ENCODE assay signal across 8 cellular contexts in genomic region chr5:1004598-1005361, GRCh38. TPM values are rescaled to one million over a fixed set of nuclear protein-coding genes. Genes with fewer than 3 reads are reported as not detected.
A peak's percentile ranks its signal among the peaks of the same experiment; 100 is the strongest.
DNase-seq lines count a peak whose midpoint lies in the region; ATAC-seq, FAIRE-seq and TF ChIP-seq lines count a peak whose summit lies in the region.

No MANE protein-coding gene starts in this region.

- H3K9me3 ChIP-seq in esophagus muscularis mucosa: no peaks in the 10 kb centered on the region
- no peaks in the 10 kb centered on the region for H3K9me3 ChIP-seq in muscle layer of duodenum (ENCODE audit: control insufficient read depth in 1 of 2, low read length in 2 of 2)
- no peaks in the 10 kb centered on the region for H3K9me3 ChIP-seq in upper lobe of left lung
- no peaks in the 10 kb centered on the region for H3K9me3 ChIP-seq in SJCRH30 (replicated peaks)

- H3K27me3 ChIP-seq in esophagus muscularis mucosa: peaks cover 0 to 47% (median 14%) of the 10 kb centered on the region in 4 donors
- peaks cover 4% of the 10 kb centered on the region for H3K27me3 ChIP-seq in muscle layer of duodenum (ENCODE audit: low read depth, low read length)
- peaks cover 0 to 24% (median 12%) of the 10 kb centered on the region in 4 donors for H3K27me3 ChIP-seq in upper lobe of left lung
- H3K27me3 ChIP-seq in SJCRH30: no peaks in the 10 kb centered on the region

- H3K36me3 ChIP-seq in esophagus muscularis mucosa (no peaks in the 10 kb centered on the region), muscle layer of duodenum (ENCODE audit: control insufficient read depth in 1 of 2, insufficient read depth in 2 of 2, low read length in 2 of 2) (no peaks in the 10 kb centered on the region), upper lobe of left lung (no peaks in the 10 kb centered on the region), SJCRH30 (no peaks in the 10 kb centered on the region)

- TF ChIP-seq CTCF in esophagus muscularis mucosa (IDR thresholded peaks at IDR 0.05) (peak; percentile 34 to 46 (median 41)), upper lobe of left lung (IDR thresholded peaks at IDR 0.05) (peak in 4 of 6 experiments; percentile 28 to 38 (median 29))

- WGBS in esophagus muscularis mucosa: 2% methylated on average over 10 of the region's 87 CpGs
- WGBS in upper lobe of left lung, 2 donors: 0% methylated on average over 7 to 33 of the region's 87 CpGs

- FAIRE-seq in RCC 7860 (lab: Jason Lieb, UNC): no peak

- intact Hi-C loops in esophagus muscularis mucosa (cut with DNase I): loop anchor here (5.0 to 10.0 kb wide), 2 partner anchors 82 to 110 kb away; partner anchors contain the start of gene SLC12A7

- H3K4me3 ChIP-seq in esophagus muscularis mucosa (peak overlapping the region; percentile 69 to 73 (median 71)), muscle layer of duodenum (ENCODE audit: low read depth in 1 of 2, low read length in 2 of 2) (peak overlapping the region; percentile 1 to 69), upper lobe of left lung (peak overlapping the region; percentile 46 to 55 (median 51)), SJCRH30 (no peak overlapping the region)

- H3K4me1 ChIP-seq in esophagus muscularis mucosa (peaks cover 17 to 47% (median 43%) of the 10 kb centered on the region in 4 donors), muscle layer of duodenum (ENCODE audit: control insufficient read depth in 1 of 2, insufficient read depth in 2 of 2, low read length in 2 of 2) (peaks cover 0 to 23% of the 10 kb centered on the region in 2 donors), upper lobe of left lung (peaks cover 33 to 37% (median 36%) of the 10 kb centered on the region in 4 donors), SJCRH30 (no peaks in the 10 kb centered on the region; the same call in 1 of the 2 replicates)

- H3K27ac ChIP-seq in esophagus muscularis mucosa (replicated peaks in 1 of 4) (peak overlapping the region; percentile 71 to 79 (median 76)), muscle layer of duodenum (ENCODE audit: low read length) (no peak overlapping the region), upper lobe of left lung (peak overlapping the region; percentile 66 to 83 (median 78)), SJCRH30 (no peak overlapping the region)

- TF ChIP-seq POLR2A in esophagus muscularis mucosa (IDR thresholded peaks at IDR 0.05; ENCODE audit: low read depth): no peak
- TF ChIP-seq POLR2A in upper lobe of left lung (IDR thresholded peaks at IDR 0.05): no peak

- TF ChIP-seq EP300 in esophagus muscularis mucosa (IDR thresholded peaks at IDR 0.05) (no peak), upper lobe of left lung (IDR thresholded peaks at IDR 0.05) (no peak)

- ATAC-seq in upper lobe of left lung (ENCODE audit: low FRiP score in 2 of 2): peak; percentile 42 to 86

- DNase-seq in EH (ENCODE audit: low read depth) (peak; percentile 40), NCI-H1930 (lab: John Stamatoyannopoulos, UW) (peak; percentile 65 to 85), activated T-cell treated with anti-CD3 and anti-CD28 coated beads for 4 hours (peak; percentile 40), esophagus muscularis mucosa (ENCODE audit: extremely low spot score) (no peak), upper lobe of left lung (peak; percentile 54 to 93), SJCRH30 (no peak), RCC 7860 (ENCODE audit: low spot score) (no peak)

RNA-seq across cellular contexts. Expression of gene NKD2, which starts 3.8 kb away (rescaled TPM):
- total RNA-seq in esophagus muscularis mucosa (1 to 10 TPM; 3.0 to 6.6 (median 5.4) TPM), upper lobe of left lung (100 to 1,000 TPM in 1 of 6 donors, 10 to 100 TPM in 4, 1 to 10 TPM in 1; 8.9 to 126 (median 50.6) TPM)
- not detected in 2 replicates for total RNA-seq in SJCRH30 (2014; rRNA removed; shearing (Covaris generic))

Comparison
In these comparisons a context has a peak if more than half of its experiments do, and no peak if none do; other contexts are left out.
1. DNase-seq: peak in EH (single experiment), NCI-H1930 (2 of 2), activated T-cell treated with anti-CD3 and anti-CD28 coated beads for 4 hours (single experiment) and upper lobe of left lung (2 of 2); none in esophagus muscularis mucosa (single experiment), SJCRH30 (0 of 2) and RCC 7860 (single experiment).
2. H3K27ac ChIP-seq: peak in esophagus muscularis mucosa (4 of 4) and upper lobe of left lung (4 of 4); none in muscle layer of duodenum (single experiment) and SJCRH30 (single experiment).